Comparison of ENCODE assay signal across 1 cellular context in genomic region chr15:62770752-62771151, GRCh38.
TF ChIP-seq lines count a peak whose summit lies in the region.

No MANE protein-coding gene starts in this region.

TF ChIP-seq in SK-N-SH, 30 proteins besides CTCF, POLR2A, EP300 and RAD21 (continued from another document):
- TF ChIP-seq USF2 (IDR thresholded peaks at IDR 0.05; ENCODE audit: borderline replicate concordance, low read depth, low read length), result no peak
- TF ChIP-seq REST (IDR thresholded peaks at IDR 0.05; ENCODE audit: low read depth, low read length), result no peak
- peak; percentile 87 for TF ChIP-seq FOSL2 (IDR thresholded peaks at IDR 0.05; ENCODE audit: borderline replicate concordance, low read depth)
